8 cellular contexts compared by ENCODE assay signal in the genomic region with DNA sequence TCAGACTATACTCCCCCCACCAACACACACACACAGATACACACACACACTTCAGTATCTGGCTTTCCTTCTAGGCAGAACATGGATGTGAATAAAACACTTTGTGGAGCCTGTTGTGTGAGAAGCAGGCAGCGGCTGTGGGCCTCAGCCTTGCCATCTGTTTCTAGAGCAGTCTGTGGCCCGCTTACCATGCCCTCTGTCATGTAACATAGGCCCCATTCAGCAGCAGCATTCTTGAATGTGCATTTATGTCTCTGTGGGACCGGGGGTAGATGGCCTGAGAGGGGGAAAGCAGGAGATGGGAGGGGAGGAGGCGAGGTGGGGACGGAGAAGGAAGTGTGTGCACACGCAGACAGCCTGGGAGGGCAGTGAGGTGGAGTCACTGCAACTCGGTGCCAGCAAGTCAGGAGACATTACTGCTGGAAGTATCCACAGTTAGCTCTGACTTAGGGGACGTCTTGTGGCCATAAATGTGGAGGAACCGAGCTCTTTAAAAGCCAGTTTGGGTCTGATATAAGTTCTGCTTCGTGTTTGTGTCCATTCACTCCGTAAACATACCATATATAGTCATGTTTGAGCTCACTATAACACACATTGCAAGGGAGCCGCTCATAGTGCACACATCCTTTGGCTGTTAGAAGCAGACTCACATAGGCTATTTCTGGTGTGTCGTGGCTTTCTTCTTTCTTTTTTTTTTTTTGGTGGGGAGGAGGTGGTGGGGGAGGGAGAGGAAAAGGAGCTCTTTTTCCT. TPM values are rescaled to one million over a fixed set of nuclear protein-coding genes. Genes with fewer than 3 reads are reported as not detected.
DNase-seq lines count a peak whose midpoint lies in the region; ATAC-seq and TF ChIP-seq lines count a peak whose summit lies in the region.

No MANE protein-coding gene starts in this region.

- H3K9me3 ChIP-seq in heart left ventricle, result no peaks in the 10 kb centered on the region

- TF ChIP-seq POLR2A in heart left ventricle (IDR thresholded peaks at IDR 0.05), result no peak

- H3K9me3 Mint-ChIP-seq in Calu3 (ENCODE audit: low read depth, unreplicated experiment), result no peaks in the 10 kb centered on the region
- H3K9me3 Mint-ChIP-seq in activated T-helper 17 cell treated with anti-CD3 and anti-CD28 coated beads, Interleukin-2, amount 50 U/mL, for 72 hours, result no peaks in the 10 kb centered on the region

- peak; percentile 48 for DNase-seq in Calu3
- peak; percentile 61 for DNase-seq in LNCaP clone FGC (ENCODE audit: low read depth)
- peak in 4 of 5 donors; percentile 44 to 64 (median 58) for DNase-seq in heart left ventricle
- peak; percentile 51 for DNase-seq in retina
- DNase-seq in NK-92 treated with Interleukin-12 subunit alpha and Interleukin-12 subunit beta, amount 100 ng/mL, for 24 hours (lab: John Stamatoyannopoulos, UW), result no peak
- no peak for DNase-seq in NCI-H524 (lab: John Stamatoyannopoulos, UW)

- CTCF ChIA-PET in Calu3 (lab: Charles Lee), result interaction anchor here (0.7 to 1.7 kb wide), 3 partner anchors 8 to 73 kb away, joined by 3 to 9 read pairs (median 3); no protein-coding TSS in a partner anchor

- peak overlapping the region; percentile 74 for H3K4me3 Mint-ChIP-seq in Calu3 (ENCODE audit: low read depth, unreplicated experiment)
- H3K4me3 Mint-ChIP-seq in activated T-helper 17 cell treated with anti-CD3 and anti-CD28 coated beads, Interleukin-2, amount 50 U/mL, for 72 hours, result peak overlapping the region; percentile 57

- no TSS peak for BruUV-seq in Calu3 (replicated peaks; lab: Mats Ljungman, UMichigan)

- H3K27me3 ChIP-seq in heart left ventricle, result no peaks in the 10 kb centered on the region

- H3K4me3 ChIP-seq in LNCaP clone FGC (ENCODE audit: low read depth, low read length) (peak overlapping the region; percentile 50), heart left ventricle (no peak overlapping the region)

- H3K36me3 ChIP-seq in heart left ventricle, result no peaks in the 10 kb centered on the region

- intact Hi-C loops in Calu3 (cut with micrococcal nuclease; ENCODE audit: unreplicated experiment) (loop anchor here (10.0 kb wide), 2 partner anchors 99 to 331 kb away; no protein-coding TSS in a partner anchor), heart left ventricle (cut with DNase I) (no loop called here)

- H3K27ac Mint-ChIP-seq in Calu3 (ENCODE audit: unreplicated experiment), result peak overlapping the region; percentile 97
- peak overlapping the region; percentile 56 for H3K27ac Mint-ChIP-seq in activated T-helper 17 cell treated with anti-CD3 and anti-CD28 coated beads, Interleukin-2, amount 50 U/mL, for 72 hours

- no peak for TF ChIP-seq CTCF in Calu3 (IDR thresholded peaks at IDR 0.05; ENCODE audit: unreplicated experiment)
- TF ChIP-seq CTCF in LNCaP clone FGC (IDR thresholded peaks at IDR 0.05; ENCODE audit: control insufficient read depth, extremely low read depth, insufficient read depth), result no peak
- TF ChIP-seq CTCF in heart left ventricle (IDR thresholded peaks at IDR 0.05), result no peak

- H3K36me3 Mint-ChIP-seq in Calu3 (ENCODE audit: insufficient read depth, unreplicated experiment), result peaks cover 31% of the 10 kb centered on the region
- no peaks in the 10 kb centered on the region for H3K36me3 Mint-ChIP-seq in activated T-helper 17 cell treated with anti-CD3 and anti-CD28 coated beads, Interleukin-2, amount 50 U/mL, for 72 hours (ENCODE audit: low read depth)

- peak; percentile 51 for ATAC-seq in GM21526 (IDR thresholded peaks at IDR 0.05; ENCODE audit: low FRiP score, unreplicated experiment)
- peak; percentile 42 for ATAC-seq in activated T-helper 17 cell treated with anti-CD3 and anti-CD28 coated beads, Interleukin-2, amount 50 U/mL, for 72 hours (replicated peaks)
- peak; percentile 50 to 75 (median 71) for ATAC-seq in heart left ventricle

- H3K27ac ChIP-seq in heart left ventricle, result peak overlapping the region in 11 of 12 donors; percentile 22 to 95 (median 51)

- no peaks in the 10 kb centered on the region for H3K27me3 Mint-ChIP-seq in Calu3 (ENCODE audit: unreplicated experiment)
- H3K27me3 Mint-ChIP-seq in activated T-helper 17 cell treated with anti-CD3 and anti-CD28 coated beads, Interleukin-2, amount 50 U/mL, for 72 hours, result no peaks in the 10 kb centered on the region

- peaks cover 63% of the 10 kb centered on the region for H3K4me1 Mint-ChIP-seq in Calu3 (ENCODE audit: low read depth, unreplicated experiment)
- H3K4me1 Mint-ChIP-seq in activated T-helper 17 cell treated with anti-CD3 and anti-CD28 coated beads, Interleukin-2, amount 50 U/mL, for 72 hours, result peaks cover 46% of the 10 kb centered on the region

- 15 to 27% (median 21%) methylated on average over 13 of the region's 13 CpGs for WGBS in heart left ventricle, 4 donors

- peaks cover 0 to 86% (median 62%) of the 10 kb centered on the region in 12 donors for H3K4me1 ChIP-seq in heart left ventricle

RNA-seq across cellular contexts. Expression of a gene that starts 38.5 kb away (rescaled TPM):
- total RNA-seq in Calu3 (2022) (38.4 and 42.9 TPM in 2 replicates), heart left ventricle (10 to 100 TPM; 28.6 to 49.4 (median 40.1) TPM)
- 10 to 100 TPM; 14.8 to 21.9 TPM for total RNA-seq in activated T-helper 17 cell treated with anti-CD3 and anti-CD28 coated beads, Interleukin-2, amount 50 U/mL, for 72 hours
- 1 to 10 TPM; 8.7 to 9.1 TPM for polyA plus RNA-seq in heart left ventricle

Comparison
In these comparisons a context has a peak if more than half of its experiments do, and no peak if none do; other contexts are left out.
1. DNase-seq: peak in Calu3 (single experiment), LNCaP clone FGC (single experiment), heart left ventricle (4 of 5) and retina (single experiment); none in NK-92 treated with Interleukin-12 subunit alpha and Interleukin-12 subunit beta, amount 100 ng/mL, for 24 hours (single experiment) and NCI-H524 (0 of 2).
2. Peak in every context shown above with its lines, with median percentiles within 50 percentile points of each other: ATAC-seq.